28 cellular contexts compared by ENCODE assay signal in the genomic region with DNA sequence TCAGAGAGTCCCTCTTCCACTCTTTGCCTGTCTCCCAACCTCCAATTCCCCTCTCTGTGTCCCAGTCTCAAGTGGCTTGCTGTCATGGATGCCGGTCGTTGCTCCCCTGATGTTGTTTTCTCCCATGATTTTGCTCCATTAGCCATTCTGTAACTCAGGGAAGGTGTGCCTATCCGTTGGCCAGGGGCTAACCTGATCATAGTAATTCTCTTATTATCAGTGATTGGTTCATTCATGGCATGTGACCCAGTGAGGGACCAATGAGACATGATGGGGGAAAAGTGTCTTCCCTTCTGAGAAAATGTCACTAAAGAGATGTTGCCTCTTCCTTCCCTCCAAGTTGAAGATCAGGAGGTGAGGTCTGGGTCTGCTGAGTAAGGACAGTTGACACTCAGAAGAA.
"Had no signal": no experiment of that assay in that cellular context is flagged by ENCODE, and none has a peak within 500 bp of the region (broad histone marks: within the 10 kb centered on the region; RNA-seq: fewer than 3 reads in every experiment).

No MANE protein-coding gene starts in this region.

- H3K9me3 Mint-ChIP-seq: dendritic cell treated with granulocyte-macrophage colony-stimulating factor and Interleukin-4, amounts not matched to agents 40 ng/mL and 50 ng/mL, for 4 days; effector memory CD8-positive, alpha-beta T cell; endodermal cell; mesothelial cell of epicardium; naive B cell had no signal

- H3K27ac Mint-ChIP-seq: dendritic cell treated with granulocyte-macrophage colony-stimulating factor and Interleukin-4, amounts not matched to agents 40 ng/mL and 50 ng/mL, for 4 days; endodermal cell; mesothelial cell of epicardium had no signal

- H3K4me3 ChIP-seq: colonic mucosa, esophagus squamous epithelium, gastrocnemius medialis, heart right ventricle, left lung, lower lobe of right lung, mucosa of descending colon had no signal

- DNase-seq: colonic mucosa; cortex of kidney; effector CD8-positive, alpha-beta T cell; effector memory CD8-positive, alpha-beta T cell; endodermal cell; erythroblast; esophagus squamous epithelium; foreskin fibroblast; foreskin melanocyte; gastrocnemius medialis; glutamatergic neuron; head of caudate nucleus; heart right ventricle; hippocampal formation; left cardiac atrium; left lung; left ventricle myocardium superior; lower lobe of right lung; mesenchymal stem cell; mucosa of descending colon; naive B cell had no signal

- H3K9me3 ChIP-seq: colonic mucosa, esophagus squamous epithelium, gastrocnemius medialis, heart right ventricle, left lung, lower lobe of right lung, mucosa of descending colon had no signal

- ATAC-seq: effector memory CD8-positive, alpha-beta T cell; esophagus mucosa; gastrocnemius medialis; heart right ventricle; left cardiac atrium; left lung; left ventricle myocardium superior; lower lobe of right lung; mucosa of descending colon had no signal

- H3K36me3 Mint-ChIP-seq: mesothelial cell of epicardium, naive B cell had no signal

- FAIRE-seq: endometrium, islet of Langerhans, keratinocyte had no signal

- H3K27me3 Mint-ChIP-seq: dendritic cell treated with granulocyte-macrophage colony-stimulating factor and Interleukin-4, amounts not matched to agents 40 ng/mL and 50 ng/mL, for 4 days; effector memory CD8-positive, alpha-beta T cell; naive B cell had no signal

- H3K4me1 Mint-ChIP-seq: mesothelial cell of epicardium had no signal

- H3K4me3 Mint-ChIP-seq: dendritic cell treated with granulocyte-macrophage colony-stimulating factor and Interleukin-4, amounts not matched to agents 40 ng/mL and 50 ng/mL, for 4 days; effector memory CD8-positive, alpha-beta T cell; endodermal cell; mesothelial cell of epicardium had no signal

- H3K27ac ChIP-seq: colonic mucosa, epithelial cell of prostate, esophagus squamous epithelium, gastrocnemius medialis, heart right ventricle, left lung, lower lobe of right lung had no signal

- H3K27me3 ChIP-seq: colonic mucosa, esophagus squamous epithelium, gastrocnemius medialis, heart right ventricle, left lung had no signal

- H3K4me1 ChIP-seq: colonic mucosa had no signal

- H3K36me3 ChIP-seq: colonic mucosa, esophagus squamous epithelium, gastrocnemius medialis, heart right ventricle, left lung, lower lobe of right lung had no signal
